ENCODE assay signal across 8 cellular contexts in genomic region chr19:17336872-17337674, GRCh38. TPM values are rescaled to one million over a fixed set of nuclear protein-coding genes. Genes with fewer than 3 reads are reported as not detected.
DNase-seq lines count a peak whose midpoint lies in the region; ATAC-seq and TF ChIP-seq lines count a peak whose summit lies in the region.

A gene with protein sequence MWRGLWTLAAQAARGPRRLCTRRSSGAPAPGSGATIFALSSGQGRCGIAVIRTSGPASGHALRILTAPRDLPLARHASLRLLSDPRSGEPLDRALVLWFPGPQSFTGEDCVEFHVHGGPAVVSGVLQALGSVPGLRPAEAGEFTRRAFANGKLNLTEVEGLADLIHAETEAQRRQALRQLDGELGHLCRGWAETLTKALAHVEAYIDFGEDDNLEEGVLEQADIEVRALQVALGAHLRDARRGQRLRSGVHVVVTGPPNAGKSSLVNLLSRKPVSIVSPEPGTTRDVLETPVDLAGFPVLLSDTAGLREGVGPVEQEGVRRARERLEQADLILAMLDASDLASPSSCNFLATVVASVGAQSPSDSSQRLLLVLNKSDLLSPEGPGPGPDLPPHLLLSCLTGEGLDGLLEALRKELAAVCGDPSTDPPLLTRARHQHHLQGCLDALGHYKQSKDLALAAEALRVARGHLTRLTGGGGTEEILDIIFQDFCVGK (plus strand): TSS chr19:17337553. CDS start chr19:17337612, 59 bp downstream.

- intact Hi-C loops in left cardiac atrium (cut with DNase I) = no loop called here

- DNase-seq in GM13977 (ENCODE audit: low spot score) (peak; percentile 98), NCI-H1694 (lab: John Stamatoyannopoulos, UW) (peak; percentile 97), amniotic stem cell (lab: John Stamatoyannopoulos, UW) (peak; percentile 95), left cardiac atrium (peak; percentile 98), progenitor cell of endocrine pancreas (ENCODE audit: low spot score, unreplicated experiment) (peak; percentile 89), ureter (ENCODE audit: low spot score) (peak; percentile 97)

- H3K4me1 Mint-ChIP-seq in T-helper 1 cell treated with Interleukin-12 subunit alpha and Interleukin-12 subunit beta and Interleukin-4 antibody, amounts not matched to agents 30 μg/mL and 1 μg/mL, for 36 hours (ENCODE audit: low read depth) = peaks cover 20% of the 10 kb centered on the region
- H3K4me1 Mint-ChIP-seq in progenitor cell of endocrine pancreas (ENCODE audit: low read depth) = peaks cover 9% of the 10 kb centered on the region

- peak within 1 kb of the TSS; percentile 88 for H3K4me3 Mint-ChIP-seq in T-helper 1 cell treated with Interleukin-12 subunit alpha and Interleukin-12 subunit beta and Interleukin-4 antibody, amounts not matched to agents 30 μg/mL and 1 μg/mL, for 36 hours
- peak within 1 kb of the TSS; percentile 96 for H3K4me3 Mint-ChIP-seq in progenitor cell of endocrine pancreas (ENCODE audit: low read depth)

- ATAC-seq in HG02884 (IDR thresholded peaks at IDR 0.05; ENCODE audit: unreplicated experiment) = peak; percentile 70
- ATAC-seq in left cardiac atrium = peak; percentile 93

- peaks cover 8% of the 10 kb centered on the region for H3K36me3 Mint-ChIP-seq in T-helper 1 cell treated with Interleukin-12 subunit alpha and Interleukin-12 subunit beta and Interleukin-4 antibody, amounts not matched to agents 30 μg/mL and 1 μg/mL, for 36 hours (ENCODE audit: low read depth)
- H3K36me3 Mint-ChIP-seq in progenitor cell of endocrine pancreas (ENCODE audit: insufficient read depth) = peaks cover 9% of the 10 kb centered on the region

- H3K27me3 Mint-ChIP-seq in T-helper 1 cell treated with Interleukin-12 subunit alpha and Interleukin-12 subunit beta and Interleukin-4 antibody, amounts not matched to agents 30 μg/mL and 1 μg/mL, for 36 hours (ENCODE audit: low read depth) = no peaks in the 10 kb centered on the region
- no peaks in the 10 kb centered on the region for H3K27me3 Mint-ChIP-seq in progenitor cell of endocrine pancreas

- H3K9me3 Mint-ChIP-seq in T-helper 1 cell treated with Interleukin-12 subunit alpha and Interleukin-12 subunit beta and Interleukin-4 antibody, amounts not matched to agents 30 μg/mL and 1 μg/mL, for 36 hours = no peaks in the 10 kb centered on the region
- no peaks in the 10 kb centered on the region for H3K9me3 Mint-ChIP-seq in progenitor cell of endocrine pancreas (ENCODE audit: low read depth)

- H3K27ac Mint-ChIP-seq in T-helper 1 cell treated with Interleukin-12 subunit alpha and Interleukin-12 subunit beta and Interleukin-4 antibody, amounts not matched to agents 30 μg/mL and 1 μg/mL, for 36 hours = peak within 1 kb of the TSS; percentile 95
- H3K27ac Mint-ChIP-seq in progenitor cell of endocrine pancreas = peak within 1 kb of the TSS; percentile 99

- no peak for TF ChIP-seq CTCF in GM13977 (IDR thresholded peaks at IDR 0.05; ENCODE audit: extremely low read depth, insufficient read depth, missing control alignments)
- no peak for TF ChIP-seq CTCF in progenitor cell of endocrine pancreas (IDR thresholded peaks at IDR 0.05; ENCODE audit: unreplicated experiment)

- in situ Hi-C loops in GM13977 (cut with MboI; ENCODE audit: low pct_unique_long_range_greater_than_20kb, low sequenced_read_pairs, unreplicated experiment) = no loop called here

RNA-seq across cellular contexts. Expression of the gene that starts here (rescaled TPM):
- total RNA-seq in left cardiac atrium = 10 to 100 TPM in 1 of 2 donors, 1 to 10 TPM in 1; 9.7 to 12.8 TPM
- 44.5 and 46.9 TPM in 2 replicates for total RNA-seq in progenitor cell of endocrine pancreas
- 30.3 TPM for total RNA-seq in ureter

Comparison
In these comparisons a context has a peak if more than half of its experiments do, and no peak if none do; other contexts are left out.
1. Peak in every context shown above with its lines: DNase-seq and ATAC-seq.